In genomic region chr15:73950479-73951043, GRCh38 we compare ENCODE assay signal across 9 cellular contexts. TPM values are rescaled to one million over a fixed set of nuclear protein-coding genes. Genes with fewer than 3 reads are reported as not detected.
DNase-seq lines count a peak whose midpoint lies in the region; ATAC-seq and TF ChIP-seq lines count a peak whose summit lies in the region.
"Had no signal": no experiment of that assay in that cellular context is flagged by ENCODE, and none has a peak within 500 bp of the region (broad histone marks: within the 10 kb centered on the region; RNA-seq: fewer than 3 reads in every experiment).

No MANE protein-coding gene starts in this region.

- H3K36me3 ChIP-seq in neuron (ENCODE audit: insufficient read depth, low read length) = peaks cover 3% of the 10 kb centered on the region

- DNase-seq in natural killer cell treated with Interleukin-12 subunit alpha and Interleukin-12 subunit beta and Interleukin-15 and Interleukin-18, amount 100 ng/mL, for 72 hours (ENCODE audit: low spot score) = no peak
- DNase-seq in natural killer cell (no peak), iPS-NIHi7 (ENCODE audit: extremely low spot score) (no peak), SHP77 treated with DMSO at 0.1 percent for 48 hours (lab: John Stamatoyannopoulos, UW) (no peak)
- DNase-seq in effector memory CD8-positive, alpha-beta T cell = no peak

- no peaks in the 10 kb centered on the region for H3K27me3 ChIP-seq in neuron (ENCODE audit: insufficient read depth, low read length)
- H3K27me3 ChIP-seq: cardiac muscle cell had no signal

- peak overlapping the region; percentile 61 to 66 for H3K27ac Mint-ChIP-seq in natural killer cell treated with Interleukin-12 subunit alpha and Interleukin-12 subunit beta and Interleukin-15 and Interleukin-18, amount 100 ng/mL, for 72 hours
- H3K27ac Mint-ChIP-seq in natural killer cell = peak overlapping the region in 1 of 2 donors; percentile 77
- peak overlapping the region; percentile 53 to 84 for H3K27ac Mint-ChIP-seq in effector memory CD8-positive, alpha-beta T cell

- H3K4me1 ChIP-seq in neuron (ENCODE audit: insufficient read depth, low read length) = peaks cover 23% of the 10 kb centered on the region

- no peak overlapping the region for H3K4me3 ChIP-seq in neuron (ENCODE audit: low read length)
- H3K4me3 ChIP-seq: cardiac muscle cell had no signal

- peak overlapping the region; percentile 11 for H2AFZ ChIP-seq in neuron (ENCODE audit: low read depth, low read length)

- no peaks in the 10 kb centered on the region for H3K36me3 Mint-ChIP-seq in natural killer cell treated with Interleukin-12 subunit alpha and Interleukin-12 subunit beta and Interleukin-15 and Interleukin-18, amount 100 ng/mL, for 72 hours
- H3K36me3 Mint-ChIP-seq in natural killer cell = no peaks in the 10 kb centered on the region
- peaks cover 7% of the 10 kb centered on the region for H3K36me3 Mint-ChIP-seq in effector memory CD8-positive, alpha-beta T cell (ENCODE audit: insufficient read depth)

- H3K9me3 ChIP-seq in neuron (ENCODE audit: low read length) = no peaks in the 10 kb centered on the region

- no peaks in the 10 kb centered on the region for H3K9me3 Mint-ChIP-seq in natural killer cell treated with Interleukin-12 subunit alpha and Interleukin-12 subunit beta and Interleukin-15 and Interleukin-18, amount 100 ng/mL, for 72 hours
- no peaks in the 10 kb centered on the region for H3K9me3 Mint-ChIP-seq in natural killer cell
- no peaks in the 10 kb centered on the region for H3K9me3 Mint-ChIP-seq in effector memory CD8-positive, alpha-beta T cell

- peaks cover 0 to 2% of the 10 kb centered on the region in 2 donors for H3K27me3 Mint-ChIP-seq in natural killer cell treated with Interleukin-12 subunit alpha and Interleukin-12 subunit beta and Interleukin-15 and Interleukin-18, amount 100 ng/mL, for 72 hours
- H3K27me3 Mint-ChIP-seq in natural killer cell (ENCODE audit: low read depth in 2 of 2) = peaks cover 0 to 2% of the 10 kb centered on the region in 2 donors
- no peaks in the 10 kb centered on the region for H3K27me3 Mint-ChIP-seq in effector memory CD8-positive, alpha-beta T cell

- H3K4me3 Mint-ChIP-seq in natural killer cell treated with Interleukin-12 subunit alpha and Interleukin-12 subunit beta and Interleukin-15 and Interleukin-18, amount 100 ng/mL, for 72 hours = no peak overlapping the region
- no peak overlapping the region for H3K4me3 Mint-ChIP-seq in natural killer cell
- no peak overlapping the region for H3K4me3 Mint-ChIP-seq in effector memory CD8-positive, alpha-beta T cell

- intact Hi-C loops in natural killer cell (cut with micrococcal nuclease) = loop anchor here (1.0 kb wide), 1 partner anchor 14 kb away; no protein-coding TSS in a partner anchor

- no peak for TF ChIP-seq CTCF in natural killer cell (IDR thresholded peaks at IDR 0.05)

- no peak for ATAC-seq in natural killer cell treated with Interleukin-12 subunit alpha and Interleukin-12 subunit beta and Interleukin-15 and Interleukin-18, amount 100 ng/mL, for 72 hours
- ATAC-seq in natural killer cell (no peak), HG03025 (IDR thresholded peaks at IDR 0.05; ENCODE audit: low FRiP score, unreplicated experiment) (no peak), HG03469 (IDR thresholded peaks at IDR 0.05; ENCODE audit: unreplicated experiment) (no peak)
- no peak for ATAC-seq in effector memory CD8-positive, alpha-beta T cell (replicated peaks)

- peaks cover 7 to 12% of the 10 kb centered on the region in 2 donors for H3K4me1 Mint-ChIP-seq in natural killer cell treated with Interleukin-12 subunit alpha and Interleukin-12 subunit beta and Interleukin-15 and Interleukin-18, amount 100 ng/mL, for 72 hours (ENCODE audit: low read depth in 2 of 2)
- H3K4me1 Mint-ChIP-seq in natural killer cell = peaks cover 9% of the 10 kb centered on the region in 2 donors
- peaks cover 3 to 11% of the 10 kb centered on the region in 2 donors for H3K4me1 Mint-ChIP-seq in effector memory CD8-positive, alpha-beta T cell (ENCODE audit: low read depth in 2 of 2)

RNA-seq across cellular contexts. Expression of gene LOXL1, which starts 24.3 kb away (rescaled TPM):
- total RNA-seq in natural killer cell treated with Interleukin-12 subunit alpha and Interleukin-12 subunit beta and Interleukin-15 and Interleukin-18, amount 100 ng/mL, for 72 hours = 1 to 10 TPM in 1 of 2 donors, under 1 TPM in 1; 0.36 to 4.3 TPM
- 1 to 10 TPM; 1.1 to 1.4 (median 1.3) TPM for total RNA-seq in natural killer cell

RNA-seq across cellular contexts. Expression of gene STOML1, which starts 41.5 kb away (rescaled TPM):
- total RNA-seq in natural killer cell treated with Interleukin-12 subunit alpha and Interleukin-12 subunit beta and Interleukin-15 and Interleukin-18, amount 100 ng/mL, for 72 hours = 10 to 100 TPM; 14.3 to 17.9 TPM
- total RNA-seq in natural killer cell = 1 to 10 TPM; 5.6 to 8.2 (median 7.0) TPM

RNA-seq across cellular contexts. Expression of gene PML, which starts 44.0 kb away (rescaled TPM):
- 10 to 100 TPM; 62.6 to 72.3 TPM for total RNA-seq in natural killer cell treated with Interleukin-12 subunit alpha and Interleukin-12 subunit beta and Interleukin-15 and Interleukin-18, amount 100 ng/mL, for 72 hours
- total RNA-seq in natural killer cell = 10 to 100 TPM; 65.8 to 68.7 (median 67.6) TPM
